In genomic region chr11:126416542-126417090, GRCh38 we compare ENCODE assay signal across 8 cellular contexts.
DNase-seq lines count a peak whose midpoint lies in the region; ATAC-seq lines count a peak whose summit lies in the region.

No MANE protein-coding gene starts in this region.

- H3K27ac ChIP-seq in cingulate gyrus (ENCODE audit: low read depth, low read length) = peak overlapping the region; percentile 82

- intact Hi-C loops in left colon (cut with DNase I, micrococcal nuclease) = no loop called here

- DNase-seq in C1 segment of cervical spinal cord (lab: John Stamatoyannopoulos, UW) (peak in 13 of 14 donors; percentile 7 to 86 (median 67)), left colon (peak; percentile 90 to 91), amniotic stem cell (lab: John Stamatoyannopoulos, UW) (no peak)
- peak; percentile 72 for DNase-seq in activated CD4-positive, alpha-beta T cell treated with anti-CD3 and anti-CD28 coated beads, Interleukin-2, amount 10 ng/mL, durations not matched to agents 7 days and 5 days
- DNase-seq in stimulated activated CD4-positive, alpha-beta T cell treated with anti-CD3 and anti-CD28 coated beads, Interleukin-1b, Interleukin-23, amount 100 ng/mL, for 24 hours (ENCODE audit: low read depth in 4 of 4, low spot score in 1 of 4) = peak; percentile 30 to 68 (median 62)

- POLR2A ChIA-PET in activated CD4-positive, alpha-beta T cell treated with anti-CD3 and anti-CD28 coated beads, Interleukin-2, amount 10 ng/mL, durations not matched to agents 7 days and 5 days (lab: Charles Lee) = no interaction called here

- no peaks in the 10 kb centered on the region for H3K36me3 Mint-ChIP-seq in IgD-negative memory B cell
- no peaks in the 10 kb centered on the region for H3K36me3 Mint-ChIP-seq in activated CD4-positive, alpha-beta T cell treated with anti-CD3 and anti-CD28 coated beads, Interleukin-2, amount 10 ng/mL, durations not matched to agents 7 days and 5 days (ENCODE audit: low read depth)

- ATAC-seq in GM21360 (IDR thresholded peaks at IDR 0.05; ENCODE audit: unreplicated experiment) = peak; percentile 66
- peak; percentile 87 for ATAC-seq in left colon

- peaks cover 2% of the 10 kb centered on the region for H3K27me3 Mint-ChIP-seq in IgD-negative memory B cell
- H3K27me3 Mint-ChIP-seq in activated CD4-positive, alpha-beta T cell treated with anti-CD3 and anti-CD28 coated beads, Interleukin-2, amount 10 ng/mL, durations not matched to agents 7 days and 5 days = peaks cover 8% of the 10 kb centered on the region

- peak overlapping the region in 1 of 3 donors; percentile 31 for H3K27ac Mint-ChIP-seq in IgD-negative memory B cell
- H3K27ac Mint-ChIP-seq in activated CD4-positive, alpha-beta T cell treated with anti-CD3 and anti-CD28 coated beads, Interleukin-2, amount 10 ng/mL, durations not matched to agents 7 days and 5 days = no peak overlapping the region

- H3K4me1 Mint-ChIP-seq in IgD-negative memory B cell = peaks cover 9 to 18% (median 16%) of the 10 kb centered on the region in 3 donors
- H3K4me1 Mint-ChIP-seq in activated CD4-positive, alpha-beta T cell treated with anti-CD3 and anti-CD28 coated beads, Interleukin-2, amount 10 ng/mL, durations not matched to agents 7 days and 5 days = peaks cover 14% of the 10 kb centered on the region

- H3K9me3 Mint-ChIP-seq in IgD-negative memory B cell = no peaks in the 10 kb centered on the region
- H3K9me3 Mint-ChIP-seq in activated CD4-positive, alpha-beta T cell treated with anti-CD3 and anti-CD28 coated beads, Interleukin-2, amount 10 ng/mL, durations not matched to agents 7 days and 5 days = no peaks in the 10 kb centered on the region

- CTCF ChIA-PET in activated CD4-positive, alpha-beta T cell treated with anti-CD3 and anti-CD28 coated beads, Interleukin-2, amount 10 ng/mL, durations not matched to agents 7 days and 5 days (lab: Charles Lee) = interaction anchor here (1.6 kb wide), 1 partner anchor 64 kb away, joined by 4 read pairs; no protein-coding TSS in a partner anchor

- H3K4me3 Mint-ChIP-seq in IgD-negative memory B cell = peak overlapping the region in 3 of 4 donors; percentile 55 to 87 (median 83)
- peak overlapping the region; percentile 41 for H3K4me3 Mint-ChIP-seq in activated CD4-positive, alpha-beta T cell treated with anti-CD3 and anti-CD28 coated beads, Interleukin-2, amount 10 ng/mL, durations not matched to agents 7 days and 5 days
